25 cellular contexts compared by ENCODE assay signal in genomic region chr3:31942446-31942845, GRCh38. TPM values are rescaled to one million over a fixed set of nuclear protein-coding genes. Genes with fewer than 3 reads are reported as not detected.
A peak's percentile ranks its signal among the peaks of the same experiment; 100 is the strongest.
DNase-seq lines count a peak whose midpoint lies in the region; ATAC-seq and TF ChIP-seq lines count a peak whose summit lies in the region.
"Had no signal": no experiment of that assay in that cellular context is flagged by ENCODE, and none has a peak within 500 bp of the region (broad histone marks: within the 10 kb centered on the region; RNA-seq: fewer than 3 reads in every experiment).

No MANE protein-coding gene starts in this region.

- no peaks in the 10 kb centered on the region for H3K27me3 ChIP-seq in DOHH2 (ENCODE audit: control insufficient read depth, low read length)
- H3K27me3 ChIP-seq in RWPE2 (ENCODE audit: insufficient read depth, poor library complexity, severe bottlenecking): no peaks in the 10 kb centered on the region
- H3K27me3 ChIP-seq: BLaER1 had no signal

- peaks cover 98% of the 10 kb centered on the region for H3K79me2 ChIP-seq in DOHH2 (ENCODE audit: control insufficient read depth, low read length)

- H3K36me3 Mint-ChIP-seq in nephron progenitor cell (ENCODE audit: low read depth): peaks cover 5% of the 10 kb centered on the region
- H3K36me3 Mint-ChIP-seq in activated T-cell treated with anti-CD3 and anti-CD28 coated beads, Interleukin-2, amount 50 U/mL, for 72 hours (ENCODE audit: insufficient read depth in 2 of 2): no peaks in the 10 kb centered on the region
- H3K36me3 Mint-ChIP-seq: CD4-positive, CD25-positive, alpha-beta regulatory T cell had no signal

- ATAC-seq in RWPE2 (ENCODE audit: low read depth) (no peak), HG03460 (IDR thresholded peaks at IDR 0.05; ENCODE audit: unreplicated experiment) (no peak)
- no peak for ATAC-seq in activated T-cell treated with anti-CD3 and anti-CD28 coated beads, Interleukin-2, amount 50 U/mL, for 72 hours (replicated peaks in 1 of 2)

- H3K36me3 ChIP-seq in DOHH2 (ENCODE audit: control insufficient read depth, low read length): peaks cover 36% of the 10 kb centered on the region
- H3K36me3 ChIP-seq in RWPE2 (ENCODE audit: low read depth): peaks cover 8% of the 10 kb centered on the region; the same call in 1 of the 2 replicates
- H3K36me3 ChIP-seq: BLaER1 had no signal

- DNase-seq in NCI-H2171 (lab: John Stamatoyannopoulos, UW) (peak; percentile 41), RWPE2 (ENCODE audit: low spot score) (no peak), epithelial cell of prostate (ENCODE audit: low read depth, low spot score) (no peak), nephron progenitor cell (no peak), NCI-H1092 treated with DMSO at 0.1 percent for 48 hours (lab: John Stamatoyannopoulos, UW) (no peak)
- no peak for DNase-seq in activated T-cell treated with anti-CD3 and anti-CD28 coated beads, Interleukin-2, amount 50 U/mL, for 72 hours
- DNase-seq: 8988T; ACHN; CD4-positive, CD25-positive, alpha-beta regulatory T cell; DMS153; DND-41; H7; Kasumi-1; MV-4-11; NCI-H1105 treated with DMSO at 0.1 percent for 48 hours; NCI-H146; NCI-H1930; NCI-H2107; NCI-H446 treated with DMSO at 0.1 percent for 48 hours; NCI-H526; NCI-H82; Right ventricle myocardium superior had no signal

- H3K27ac Mint-ChIP-seq in nephron progenitor cell: no peak overlapping the region
- no peak overlapping the region for H3K27ac Mint-ChIP-seq in activated T-cell treated with anti-CD3 and anti-CD28 coated beads, Interleukin-2, amount 50 U/mL, for 72 hours
- H3K27ac Mint-ChIP-seq: CD4-positive, CD25-positive, alpha-beta regulatory T cell had no signal

- H3K4me3 ChIP-seq in DOHH2 (ENCODE audit: low read length) (peak overlapping the region; percentile 35), RWPE2 (ENCODE audit: severe bottlenecking) (no peak overlapping the region)
- H3K4me3 ChIP-seq: BLaER1 had no signal

- peak overlapping the region; percentile 74 for H3K27ac ChIP-seq in DOHH2 (ENCODE audit: low read depth, low read length)
- peak overlapping the region; percentile 62 for H3K27ac ChIP-seq in RWPE2 (ENCODE audit: poor library complexity, severe bottlenecking)
- H3K27ac ChIP-seq in epithelial cell of prostate: peak overlapping the region; percentile 62
- H3K27ac ChIP-seq: BLaER1 had no signal

- peaks cover 23% of the 10 kb centered on the region for H3K4me1 Mint-ChIP-seq in nephron progenitor cell
- H3K4me1 Mint-ChIP-seq in activated T-cell treated with anti-CD3 and anti-CD28 coated beads, Interleukin-2, amount 50 U/mL, for 72 hours (ENCODE audit: low read depth): peaks cover 2% of the 10 kb centered on the region
- H3K4me1 Mint-ChIP-seq: CD4-positive, CD25-positive, alpha-beta regulatory T cell had no signal

- H3K27me3 Mint-ChIP-seq in nephron progenitor cell (ENCODE audit: low read depth, poor library complexity): no peaks in the 10 kb centered on the region
- peaks cover 11% of the 10 kb centered on the region for H3K27me3 Mint-ChIP-seq in activated T-cell treated with anti-CD3 and anti-CD28 coated beads, Interleukin-2, amount 50 U/mL, for 72 hours (ENCODE audit: low read depth)

- H4K20me1 ChIP-seq in DOHH2 (ENCODE audit: control insufficient read depth, insufficient read depth, low read depth, low read length): no peaks in the 10 kb centered on the region
- H4K20me1 ChIP-seq: BLaER1 had no signal

- H3F3A ChIP-seq in DOHH2 (ENCODE audit: control insufficient read depth, insufficient read depth): peaks cover 36% of the 10 kb centered on the region

- no peaks in the 10 kb centered on the region for H3K9me2 ChIP-seq in DOHH2 (replicated peaks; ENCODE audit: control insufficient read depth, low read length)

- peak overlapping the region; percentile 83 for H3K4me2 ChIP-seq in DOHH2 (ENCODE audit: low read length)
- H3K4me2 ChIP-seq: BLaER1 had no signal

- H3K9me3 Mint-ChIP-seq in nephron progenitor cell: no peaks in the 10 kb centered on the region
- peaks cover 3 to 4% of the 10 kb centered on the region in 2 donors for H3K9me3 Mint-ChIP-seq in activated T-cell treated with anti-CD3 and anti-CD28 coated beads, Interleukin-2, amount 50 U/mL, for 72 hours

- H3K9me3 ChIP-seq in DOHH2 (ENCODE audit: control insufficient read depth, insufficient read depth, low read length) (no peaks in the 10 kb centered on the region), RWPE2 (ENCODE audit: severe bottlenecking) (no peaks in the 10 kb centered on the region)
- H3K9me3 ChIP-seq: BLaER1 had no signal

- no peak for TF ChIP-seq CTCF in DOHH2 (IDR thresholded peaks at IDR 0.05; ENCODE audit: low read depth, low read length, poor library complexity, severe bottlenecking)
- TF ChIP-seq CTCF in RWPE2 (IDR thresholded peaks at IDR 0.05; ENCODE audit: poor library complexity, severe bottlenecking): no peak
- no peak for TF ChIP-seq CTCF in nephron progenitor cell (IDR thresholded peaks at IDR 0.05)

- H3K4me1 ChIP-seq in DOHH2 (ENCODE audit: control insufficient read depth, low read length) (peaks cover 99% of the 10 kb centered on the region), RWPE2 (ENCODE audit: insufficient read depth, poor library complexity, severe bottlenecking) (peaks cover 41% of the 10 kb centered on the region)

- no peak overlapping the region for H3K4me3 Mint-ChIP-seq in nephron progenitor cell
- no peak overlapping the region for H3K4me3 Mint-ChIP-seq in activated T-cell treated with anti-CD3 and anti-CD28 coated beads, Interleukin-2, amount 50 U/mL, for 72 hours
- H3K4me3 Mint-ChIP-seq: CD4-positive, CD25-positive, alpha-beta regulatory T cell had no signal

RNA-seq across cellular contexts. Expression of gene OSBPL10, which starts 38.6 kb away (rescaled TPM):
- 1 to 10 TPM; 2.2 to 5.1 TPM for total RNA-seq in activated T-cell treated with anti-CD3 and anti-CD28 coated beads, Interleukin-2, amount 50 U/mL, for 72 hours

RNA-seq across cellular contexts. Expression of gene ZNF860, which starts 39.1 kb away (rescaled TPM):
- total RNA-seq in activated T-cell treated with anti-CD3 and anti-CD28 coated beads, Interleukin-2, amount 50 U/mL, for 72 hours: under 1 TPM in 1 of 2 donors, not detected in 1; 0.14 TPM
- total RNA-seq: CD4-positive, CD25-positive, alpha-beta regulatory T cell had no signal
